Comparison of ENCODE assay signal across 25 cellular contexts in the genomic region with DNA sequence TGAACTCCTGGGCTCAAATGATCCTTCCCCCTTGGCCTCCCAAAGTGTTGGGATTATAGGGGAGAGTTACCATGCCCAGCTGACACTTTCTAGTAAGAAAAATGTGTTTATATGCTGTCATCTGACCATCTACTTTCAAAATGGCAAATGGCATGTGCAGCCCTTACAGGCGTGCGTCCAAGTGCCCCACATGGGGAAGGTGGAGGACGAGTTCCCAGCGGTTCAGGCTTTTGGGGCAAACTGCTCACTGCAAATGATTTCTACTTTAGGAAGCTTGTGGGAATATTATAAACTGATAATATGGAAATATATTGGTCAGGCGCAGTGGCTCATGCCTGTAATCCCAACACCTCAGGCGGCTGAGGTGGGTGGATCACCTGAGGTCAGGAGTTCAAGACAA.
"Had no signal": no experiment of that assay in that cellular context is flagged by ENCODE, and none has a peak within 500 bp of the region (broad histone marks: within the 10 kb centered on the region; RNA-seq: fewer than 3 reads in every experiment).

No MANE protein-coding gene starts in this region.

- H3K36me3 ChIP-seq: prostate gland had no signal

- H3K9me3 ChIP-seq: esophagus muscularis mucosa, gastroesophageal sphincter, heart left ventricle, mucosa of descending colon, prostate gland, right atrium auricular region, sigmoid colon, stomach, thyroid gland had no signal

- H3K4me1 Mint-ChIP-seq: mesothelial cell of epicardium had no signal

- H3K4me3 ChIP-seq: coronary artery, esophagus muscularis mucosa, gastroesophageal sphincter, heart left ventricle, hepatocyte, lung, mucosa of descending colon, neural progenitor cell, prostate gland, right atrium auricular region, sigmoid colon, stomach, thyroid gland had no signal

- H2AFZ ChIP-seq: hepatocyte, neural progenitor cell, parathyroid adenoma had no signal

- H3K27me3 ChIP-seq: esophagus muscularis mucosa, foreskin keratinocyte, gastroesophageal sphincter, heart left ventricle, hepatocyte, neural progenitor cell, right atrium auricular region, sigmoid colon, stomach, thyroid gland had no signal

- H3K27ac ChIP-seq: coronary artery, esophagus muscularis mucosa, foreskin keratinocyte, gastroesophageal sphincter, heart left ventricle, hepatocyte, neural progenitor cell, parathyroid adenoma, prostate gland, right atrium auricular region, sigmoid colon, stomach, thyroid gland had no signal

- H3K4me1 ChIP-seq: esophagus muscularis mucosa, foreskin keratinocyte, gastroesophageal sphincter, heart left ventricle, neural progenitor cell, parathyroid adenoma, prostate gland, right atrium auricular region, sigmoid colon, thyroid gland had no signal

- H3K9me3 Mint-ChIP-seq: memory B cell; mesothelial cell of epicardium; naive B cell; natural killer cell treated with Interleukin-12 subunit alpha and Interleukin-12 subunit beta and Interleukin-15 and Interleukin-18, amount 100 ng/mL, for 72 hours; neural progenitor cell had no signal

- H3K4me3 Mint-ChIP-seq: memory B cell; mesothelial cell of epicardium; naive B cell; natural killer cell treated with Interleukin-12 subunit alpha and Interleukin-12 subunit beta and Interleukin-15 and Interleukin-18, amount 100 ng/mL, for 72 hours; neural progenitor cell had no signal

- H3K27ac Mint-ChIP-seq: memory B cell; natural killer cell treated with Interleukin-12 subunit alpha and Interleukin-12 subunit beta and Interleukin-15 and Interleukin-18, amount 100 ng/mL, for 72 hours; neural progenitor cell had no signal

- H3K27me3 Mint-ChIP-seq: memory B cell; naive B cell; natural killer cell treated with Interleukin-12 subunit alpha and Interleukin-12 subunit beta and Interleukin-15 and Interleukin-18, amount 100 ng/mL, for 72 hours had no signal

- ATAC-seq: foreskin keratinocyte; gastroesophageal sphincter; heart left ventricle; left lobe of liver; mucosa of descending colon; natural killer cell treated with Interleukin-12 subunit alpha and Interleukin-12 subunit beta and Interleukin-15 and Interleukin-18, amount 100 ng/mL, for 72 hours had no signal

- DNase-seq: dermis blood vessel endothelial cell; effector memory CD4-positive, alpha-beta T cell; foreskin keratinocyte; heart left ventricle; kidney; mucosa of descending colon; naive B cell; sigmoid colon; stimulated activated naive CD4-positive, alpha-beta T cell treated with Interleukin-2 at 50 U/mL for 16 hours; stomach; thyroid gland; trophoblast cell had no signal

- H3K4me2 ChIP-seq: hepatocyte, neural progenitor cell had no signal
